ENCODE assay signal across 2 cellular contexts in the genomic region with DNA sequence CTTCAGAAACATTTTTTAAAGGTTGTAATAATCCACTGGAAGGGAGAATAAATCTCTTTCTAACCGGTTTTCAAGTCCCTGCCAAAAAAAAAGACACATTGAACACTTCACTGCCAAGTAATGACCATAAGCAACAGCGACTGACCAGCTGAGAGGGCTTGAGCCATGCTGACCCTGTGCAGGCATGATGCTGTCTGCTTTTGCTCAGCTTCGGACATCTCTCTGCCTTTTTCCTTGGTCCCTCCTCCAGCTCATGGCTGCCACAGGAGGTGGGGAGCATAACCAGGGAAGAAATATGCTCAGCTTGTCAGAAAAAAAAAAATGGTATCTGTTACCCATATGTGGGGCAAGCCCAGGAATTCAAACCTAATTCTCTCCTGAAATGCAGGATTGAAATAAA.
TF ChIP-seq lines count a peak whose summit lies in the region.

No MANE protein-coding gene starts in this region.

TF ChIP-seq in SK-N-SH, 30 proteins besides CTCF, POLR2A, EP300 and RAD21 (continued from another document):
- TF ChIP-seq, protein P1, sequence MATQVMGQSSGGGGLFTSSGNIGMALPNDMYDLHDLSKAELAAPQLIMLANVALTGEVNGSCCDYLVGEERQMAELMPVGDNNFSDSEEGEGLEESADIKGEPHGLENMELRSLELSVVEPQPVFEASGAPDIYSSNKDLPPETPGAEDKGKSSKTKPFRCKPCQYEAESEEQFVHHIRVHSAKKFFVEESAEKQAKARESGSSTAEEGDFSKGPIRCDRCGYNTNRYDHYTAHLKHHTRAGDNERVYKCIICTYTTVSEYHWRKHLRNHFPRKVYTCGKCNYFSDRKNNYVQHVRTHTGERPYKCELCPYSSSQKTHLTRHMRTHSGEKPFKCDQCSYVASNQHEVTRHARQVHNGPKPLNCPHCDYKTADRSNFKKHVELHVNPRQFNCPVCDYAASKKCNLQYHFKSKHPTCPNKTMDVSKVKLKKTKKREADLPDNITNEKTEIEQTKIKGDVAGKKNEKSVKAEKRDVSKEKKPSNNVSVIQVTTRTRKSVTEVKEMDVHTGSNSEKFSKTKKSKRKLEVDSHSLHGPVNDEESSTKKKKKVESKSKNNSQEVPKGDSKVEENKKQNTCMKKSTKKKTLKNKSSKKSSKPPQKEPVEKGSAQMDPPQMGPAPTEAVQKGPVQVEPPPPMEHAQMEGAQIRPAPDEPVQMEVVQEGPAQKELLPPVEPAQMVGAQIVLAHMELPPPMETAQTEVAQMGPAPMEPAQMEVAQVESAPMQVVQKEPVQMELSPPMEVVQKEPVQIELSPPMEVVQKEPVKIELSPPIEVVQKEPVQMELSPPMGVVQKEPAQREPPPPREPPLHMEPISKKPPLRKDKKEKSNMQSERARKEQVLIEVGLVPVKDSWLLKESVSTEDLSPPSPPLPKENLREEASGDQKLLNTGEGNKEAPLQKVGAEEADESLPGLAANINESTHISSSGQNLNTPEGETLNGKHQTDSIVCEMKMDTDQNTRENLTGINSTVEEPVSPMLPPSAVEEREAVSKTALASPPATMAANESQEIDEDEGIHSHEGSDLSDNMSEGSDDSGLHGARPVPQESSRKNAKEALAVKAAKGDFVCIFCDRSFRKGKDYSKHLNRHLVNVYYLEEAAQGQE (IDR thresholded peaks at IDR 0.05; ENCODE audit: low read depth, low read length) = no peak
- TF ChIP-seq NRF1 (IDR thresholded peaks at IDR 0.05; ENCODE audit: low read depth, low read length) (no peak), JUND (IDR thresholded peaks at IDR 0.05) (no peak)
- TF ChIP-seq, protein P2, sequence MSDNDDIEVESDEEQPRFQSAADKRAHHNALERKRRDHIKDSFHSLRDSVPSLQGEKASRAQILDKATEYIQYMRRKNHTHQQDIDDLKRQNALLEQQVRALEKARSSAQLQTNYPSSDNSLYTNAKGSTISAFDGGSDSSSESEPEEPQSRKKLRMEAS (IDR thresholded peaks at IDR 0.05; ENCODE audit: low read depth) = no peak

TF ChIP-seq in GM23338, 12 proteins besides CTCF, POLR2A, EP300 and RAD21 (continued from another document):
- TF ChIP-seq, protein P3, sequence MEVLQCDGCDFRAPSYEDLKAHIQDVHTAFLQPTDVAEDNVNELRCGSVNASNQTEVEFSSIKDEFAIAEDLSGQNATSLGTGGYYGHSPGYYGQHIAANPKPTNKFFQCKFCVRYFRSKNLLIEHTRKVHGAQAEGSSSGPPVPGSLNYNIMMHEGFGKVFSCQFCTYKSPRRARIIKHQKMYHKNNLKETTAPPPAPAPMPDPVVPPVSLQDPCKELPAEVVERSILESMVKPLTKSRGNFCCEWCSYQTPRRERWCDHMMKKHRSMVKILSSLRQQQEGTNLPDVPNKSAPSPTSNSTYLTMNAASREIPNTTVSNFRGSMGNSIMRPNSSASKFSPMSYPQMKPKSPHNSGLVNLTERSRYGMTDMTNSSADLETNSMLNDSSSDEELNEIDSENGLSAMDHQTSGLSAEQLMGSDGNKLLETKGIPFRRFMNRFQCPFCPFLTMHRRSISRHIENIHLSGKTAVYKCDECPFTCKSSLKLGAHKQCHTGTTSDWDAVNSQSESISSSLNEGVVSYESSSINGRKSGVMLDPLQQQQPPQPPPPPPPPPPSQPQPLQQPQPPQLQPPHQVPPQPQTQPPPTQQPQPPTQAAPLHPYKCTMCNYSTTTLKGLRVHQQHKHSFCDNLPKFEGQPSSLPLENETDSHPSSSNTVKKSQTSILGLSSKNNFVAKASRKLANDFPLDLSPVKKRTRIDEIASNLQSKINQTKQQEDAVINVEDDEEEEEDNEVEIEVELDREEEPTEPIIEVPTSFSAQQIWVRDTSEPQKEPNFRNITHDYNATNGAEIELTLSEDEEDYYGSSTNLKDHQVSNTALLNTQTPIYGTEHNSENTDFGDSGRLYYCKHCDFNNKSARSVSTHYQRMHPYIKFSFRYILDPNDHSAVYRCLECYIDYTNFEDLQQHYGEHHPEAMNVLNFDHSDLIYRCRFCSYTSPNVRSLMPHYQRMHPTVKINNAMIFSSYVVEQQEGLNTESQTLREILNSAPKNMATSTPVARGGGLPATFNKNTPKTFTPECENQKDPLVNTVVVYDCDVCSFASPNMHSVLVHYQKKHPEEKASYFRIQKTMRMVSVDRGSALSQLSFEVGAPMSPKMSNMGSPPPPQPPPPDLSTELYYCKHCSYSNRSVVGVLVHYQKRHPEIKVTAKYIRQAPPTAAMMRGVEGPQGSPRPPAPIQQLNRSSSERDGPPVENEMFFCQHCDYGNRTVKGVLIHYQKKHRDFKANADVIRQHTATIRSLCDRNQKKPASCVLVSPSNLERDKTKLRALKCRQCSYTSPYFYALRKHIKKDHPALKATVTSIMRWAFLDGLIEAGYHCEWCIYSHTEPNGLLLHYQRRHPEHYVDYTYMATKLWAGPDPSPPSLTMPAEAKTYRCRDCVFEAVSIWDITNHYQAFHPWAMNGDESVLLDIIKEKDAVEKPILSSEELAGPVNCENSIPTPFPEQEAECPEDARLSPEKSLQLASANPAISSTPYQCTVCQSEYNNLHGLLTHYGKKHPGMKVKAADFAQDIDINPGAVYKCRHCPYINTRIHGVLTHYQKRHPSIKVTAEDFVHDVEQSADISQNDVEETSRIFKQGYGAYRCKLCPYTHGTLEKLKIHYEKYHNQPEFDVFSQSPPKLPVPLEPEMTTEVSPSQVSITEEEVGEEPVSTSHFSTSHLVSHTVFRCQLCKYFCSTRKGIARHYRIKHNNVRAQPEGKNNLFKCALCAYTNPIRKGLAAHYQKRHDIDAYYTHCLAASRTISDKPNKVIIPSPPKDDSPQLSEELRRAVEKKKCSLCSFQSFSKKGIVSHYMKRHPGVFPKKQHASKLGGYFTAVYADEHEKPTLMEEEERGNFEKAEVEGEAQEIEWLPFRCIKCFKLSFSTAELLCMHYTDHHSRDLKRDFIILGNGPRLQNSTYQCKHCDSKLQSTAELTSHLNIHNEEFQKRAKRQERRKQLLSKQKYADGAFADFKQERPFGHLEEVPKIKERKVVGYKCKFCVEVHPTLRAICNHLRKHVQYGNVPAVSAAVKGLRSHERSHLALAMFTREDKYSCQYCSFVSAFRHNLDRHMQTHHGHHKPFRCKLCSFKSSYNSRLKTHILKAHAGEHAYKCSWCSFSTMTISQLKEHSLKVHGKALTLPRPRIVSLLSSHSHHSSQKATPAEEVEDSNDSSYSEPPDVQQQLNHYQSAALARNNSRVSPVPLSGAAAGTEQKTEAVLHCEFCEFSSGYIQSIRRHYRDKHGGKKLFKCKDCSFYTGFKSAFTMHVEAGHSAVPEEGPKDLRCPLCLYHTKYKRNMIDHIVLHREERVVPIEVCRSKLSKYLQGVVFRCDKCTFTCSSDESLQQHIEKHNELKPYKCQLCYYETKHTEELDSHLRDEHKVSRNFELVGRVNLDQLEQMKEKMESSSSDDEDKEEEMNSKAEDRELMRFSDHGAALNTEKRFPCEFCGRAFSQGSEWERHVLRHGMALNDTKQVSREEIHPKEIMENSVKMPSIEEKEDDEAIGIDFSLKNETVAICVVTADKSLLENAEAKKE (CRISPR knock-in tag; IDR thresholded peaks at IDR 0.05) = no peak
- TF ChIP-seq ZNF331 (CRISPR knock-in tag; IDR thresholded peaks at IDR 0.05; ENCODE audit: low read depth) (no peak), STAT1 (IDR thresholded peaks at IDR 0.05; ENCODE audit: unreplicated experiment) (no peak)
